Comparison of ENCODE assay signal across 1 cellular context in the genomic region with DNA sequence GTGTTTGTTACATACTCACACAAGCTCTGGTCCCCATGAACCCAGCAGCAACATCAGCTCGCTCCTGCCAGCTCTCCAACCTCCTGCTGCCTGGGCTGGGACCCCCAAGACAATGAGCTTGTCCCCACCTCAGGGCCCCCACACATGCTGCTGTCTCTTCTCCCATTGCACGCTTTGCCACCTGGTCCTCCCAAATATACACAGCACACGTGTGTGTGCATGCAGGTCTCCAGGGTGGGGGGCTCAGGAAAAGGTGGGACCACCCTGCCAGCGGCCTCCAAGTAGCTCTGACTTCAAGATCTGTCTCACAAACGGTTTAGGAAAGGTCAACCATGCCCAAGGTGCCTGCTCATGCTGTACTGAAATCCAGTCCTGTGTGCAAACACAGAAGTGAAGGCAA.
TF ChIP-seq lines count a peak whose summit lies in the region.

No MANE protein-coding gene starts in this region.

TF ChIP-seq in H1, 55 proteins besides CTCF, POLR2A, EP300 and RAD21:
- no peak for TF ChIP-seq BRCA1 (IDR thresholded peaks at IDR 0.05; ENCODE audit: low read depth, low read length)
- TF ChIP-seq POLR2AphosphoS5 (IDR thresholded peaks at IDR 0.05; ENCODE audit: low read depth, low read length) = no peak
- TF ChIP-seq, protein P1, sequence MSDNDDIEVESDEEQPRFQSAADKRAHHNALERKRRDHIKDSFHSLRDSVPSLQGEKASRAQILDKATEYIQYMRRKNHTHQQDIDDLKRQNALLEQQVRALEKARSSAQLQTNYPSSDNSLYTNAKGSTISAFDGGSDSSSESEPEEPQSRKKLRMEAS (IDR thresholded peaks at IDR 0.05) = no peak
- TF ChIP-seq NANOG (IDR thresholded peaks at IDR 0.05; ENCODE audit: insufficient read depth, low read depth, low read length, poor library complexity, severe bottlenecking) = no peak
- TF ChIP-seq POU5F1 (IDR thresholded peaks at IDR 0.05; ENCODE audit: low read depth, low read length) = no peak
- no peak for TF ChIP-seq GTF2F1 (IDR thresholded peaks at IDR 0.05; ENCODE audit: borderline replicate concordance, low read depth, low read length)
- no peak for TF ChIP-seq TAF7 (optimal IDR thresholded peaks at IDR 0.05; ENCODE audit: borderline replicate concordance, low read depth, low read length)
- TF ChIP-seq SIRT6 (IDR thresholded peaks at IDR 0.05; ENCODE audit: low read length) = no peak
- TF ChIP-seq CHD2 (IDR thresholded peaks at IDR 0.05; ENCODE audit: low read length) = no peak
- TF ChIP-seq SIX5 (IDR thresholded peaks at IDR 0.05; ENCODE audit: low read depth, low read length) = no peak
- TF ChIP-seq RXRA (IDR thresholded peaks at IDR 0.05; ENCODE audit: insufficient read depth, low read depth, low read length) = no peak
- no peak for TF ChIP-seq SIN3A (conservative IDR thresholded peaks at IDR 0.05 in 1 of 2, IDR thresholded peaks at IDR 0.05 in 1 of 2; ENCODE audit: low read depth in 1 of 2, low read length in 2 of 2)
- no peak for TF ChIP-seq CEBPB (IDR thresholded peaks at IDR 0.05; ENCODE audit: low read depth, low read length)
- TF ChIP-seq CHD1 (IDR thresholded peaks at IDR 0.05; ENCODE audit: low read depth, low read length) = no peak
- no peak for TF ChIP-seq TBP (IDR thresholded peaks at IDR 0.05; ENCODE audit: low read depth, low read length)
- TF ChIP-seq BCL11A (IDR thresholded peaks at IDR 0.05; ENCODE audit: low read depth in 2 of 2, low read length in 2 of 2) = no peak
